Comparison of ENCODE assay signal across 8 cellular contexts in genomic region chr11:60985991-60986915, GRCh38. TPM values are rescaled to one million over a fixed set of nuclear protein-coding genes. Genes with fewer than 3 reads are reported as not detected.
DNase-seq lines count a peak whose midpoint lies in the region; ATAC-seq and TF ChIP-seq lines count a peak whose summit lies in the region.

No MANE protein-coding gene starts in this region.

- ATAC-seq in activated naive CD8-positive, alpha-beta T cell treated with anti-CD3 and anti-CD28 coated beads, Interleukin-2, amount 10 ng/mL, durations not matched to agents 7 days and 5 days (ENCODE audit: low read depth): peak; percentile 85
- ATAC-seq in GM18519 (IDR thresholded peaks at IDR 0.05; ENCODE audit: low FRiP score, unreplicated experiment) (no peak), GM19351 (IDR thresholded peaks at IDR 0.05; ENCODE audit: unreplicated experiment) (no peak)

- H3K4me1 Mint-ChIP-seq in T-helper 2 cell treated with Interferon-gamma antibody and Interleukin-4, amounts not matched to agents 5 μg/mL and 100 μg/mL, for 36 hours (ENCODE audit: low read depth): peaks cover 82% of the 10 kb centered on the region
- H3K4me1 Mint-ChIP-seq in activated naive CD8-positive, alpha-beta T cell treated with anti-CD3 and anti-CD28 coated beads, Interleukin-2, amount 10 ng/mL, durations not matched to agents 7 days and 5 days: peaks cover 82% of the 10 kb centered on the region

- TF ChIP-seq CTCF in GM13977 (IDR thresholded peaks at IDR 0.05; ENCODE audit: extremely low read depth, insufficient read depth, missing control alignments): no peak

- POLR2A ChIA-PET in activated naive CD8-positive, alpha-beta T cell treated with anti-CD3 and anti-CD28 coated beads, Interleukin-2, amount 10 ng/mL, durations not matched to agents 7 days and 5 days (lab: Charles Lee): interaction anchor here (0.5 to 2.9 kb wide), 18 partner anchors 8 to 126 kb away, joined by 3 to 14 read pairs (median 6); partner anchors contain the start of gene PRPF19

- H3K9me3 Mint-ChIP-seq in T-helper 2 cell treated with Interferon-gamma antibody and Interleukin-4, amounts not matched to agents 5 μg/mL and 100 μg/mL, for 36 hours: no peaks in the 10 kb centered on the region
- H3K9me3 Mint-ChIP-seq in activated naive CD8-positive, alpha-beta T cell treated with anti-CD3 and anti-CD28 coated beads, Interleukin-2, amount 10 ng/mL, durations not matched to agents 7 days and 5 days: no peaks in the 10 kb centered on the region

- peak overlapping the region; percentile 99 for H3K27ac Mint-ChIP-seq in T-helper 2 cell treated with Interferon-gamma antibody and Interleukin-4, amounts not matched to agents 5 μg/mL and 100 μg/mL, for 36 hours
- peak overlapping the region; percentile 97 for H3K27ac Mint-ChIP-seq in activated naive CD8-positive, alpha-beta T cell treated with anti-CD3 and anti-CD28 coated beads, Interleukin-2, amount 10 ng/mL, durations not matched to agents 7 days and 5 days

- peak overlapping the region; percentile 96 for H3K4me3 Mint-ChIP-seq in T-helper 2 cell treated with Interferon-gamma antibody and Interleukin-4, amounts not matched to agents 5 μg/mL and 100 μg/mL, for 36 hours
- peak overlapping the region; percentile 83 for H3K4me3 Mint-ChIP-seq in activated naive CD8-positive, alpha-beta T cell treated with anti-CD3 and anti-CD28 coated beads, Interleukin-2, amount 10 ng/mL, durations not matched to agents 7 days and 5 days

- H3K27me3 Mint-ChIP-seq in T-helper 2 cell treated with Interferon-gamma antibody and Interleukin-4, amounts not matched to agents 5 μg/mL and 100 μg/mL, for 36 hours (ENCODE audit: low read depth): no peaks in the 10 kb centered on the region
- H3K27me3 Mint-ChIP-seq in activated naive CD8-positive, alpha-beta T cell treated with anti-CD3 and anti-CD28 coated beads, Interleukin-2, amount 10 ng/mL, durations not matched to agents 7 days and 5 days: no peaks in the 10 kb centered on the region

- peaks cover 76% of the 10 kb centered on the region for H3K36me3 Mint-ChIP-seq in T-helper 2 cell treated with Interferon-gamma antibody and Interleukin-4, amounts not matched to agents 5 μg/mL and 100 μg/mL, for 36 hours (ENCODE audit: low read depth)
- H3K36me3 Mint-ChIP-seq in activated naive CD8-positive, alpha-beta T cell treated with anti-CD3 and anti-CD28 coated beads, Interleukin-2, amount 10 ng/mL, durations not matched to agents 7 days and 5 days: peaks cover 45% of the 10 kb centered on the region

- DNase-seq in EH (ENCODE audit: low read depth) (peak; percentile 13), epidermal melanocyte (ENCODE audit: insufficient read length, low spot score) (no peak), GM13977 (ENCODE audit: low spot score) (no peak)
- DNase-seq in T-helper 2 cell treated with Interferon-gamma antibody and Interleukin-4, amounts not matched to agents 5 μg/mL and 100 μg/mL, for 36 hours (ENCODE audit: low spot score): peak; percentile 92
- DNase-seq in activated naive CD8-positive, alpha-beta T cell treated with anti-CD3 and anti-CD28 coated beads, Interleukin-2, amount 10 ng/mL, durations not matched to agents 7 days and 5 days: peak; percentile 77
- peak; percentile 94 for DNase-seq in stimulated activated CD4-positive, alpha-beta T cell treated with anti-CD3 and anti-CD28 coated beads, Interleukin-15, amount 100 ng/mL, for 24 hours

- in situ Hi-C loops in GM13977 (cut with MboI; ENCODE audit: low pct_unique_long_range_greater_than_20kb, low sequenced_read_pairs, unreplicated experiment): no loop called here

RNA-seq across cellular contexts. Expression of gene CD6, which starts 14.8 kb away (rescaled TPM):
- 100 to 1,000 TPM; 274 to 285 TPM for total RNA-seq in activated naive CD8-positive, alpha-beta T cell treated with anti-CD3 and anti-CD28 coated beads, Interleukin-2, amount 10 ng/mL, durations not matched to agents 7 days and 5 days

RNA-seq across cellular contexts. Expression of gene SLC15A3, which starts 34.3 kb away (rescaled TPM):
- 1 to 10 TPM; 7.2 to 7.4 TPM for total RNA-seq in activated naive CD8-positive, alpha-beta T cell treated with anti-CD3 and anti-CD28 coated beads, Interleukin-2, amount 10 ng/mL, durations not matched to agents 7 days and 5 days

Comparison
In these comparisons a context has a peak if more than half of its experiments do, and no peak if none do; other contexts are left out.
1. DNase-seq: peak in EH (single experiment), T-helper 2 cell treated with Interferon-gamma antibody and Interleukin-4, amounts not matched to agents 5 μg/mL and 100 μg/mL, for 36 hours (single experiment), activated naive CD8-positive, alpha-beta T cell treated with anti-CD3 and anti-CD28 coated beads, Interleukin-2, amount 10 ng/mL, durations not matched to agents 7 days and 5 days (single experiment) and stimulated activated CD4-positive, alpha-beta T cell treated with anti-CD3 and anti-CD28 coated beads, Interleukin-15, amount 100 ng/mL, for 24 hours (single experiment); none in epidermal melanocyte (single experiment) and GM13977 (single experiment).